ENCODE assay signal across 23 cellular contexts in the genomic region with DNA sequence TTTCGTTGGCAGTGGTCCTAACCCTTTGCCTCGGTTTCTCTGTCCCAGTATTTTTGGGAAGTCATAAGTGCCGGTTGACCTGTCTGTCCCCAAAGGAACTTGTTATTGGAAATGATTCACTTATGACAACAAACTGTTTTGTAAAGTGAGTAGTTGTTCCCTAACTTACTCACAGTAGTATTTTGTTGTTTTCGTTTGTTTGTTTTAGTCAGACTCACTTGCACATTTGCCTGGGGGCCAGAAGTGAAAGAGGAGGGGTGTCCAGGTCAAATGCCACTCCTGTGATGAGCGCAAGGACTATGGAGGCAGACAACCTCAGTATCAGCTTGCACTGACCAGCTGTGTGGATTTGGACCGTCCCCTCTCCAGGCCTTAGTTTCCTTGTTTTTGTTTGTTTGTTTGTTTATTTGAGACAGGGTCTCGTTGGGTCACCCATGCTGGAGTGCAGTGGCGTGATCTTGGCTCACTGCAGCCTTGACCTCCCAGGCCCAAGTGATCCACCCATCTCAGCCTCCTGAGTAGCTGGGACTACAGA. TPM values are rescaled to one million over a fixed set of nuclear protein-coding genes. Genes with fewer than 3 reads are reported as not detected.
A peak's percentile ranks its signal among the peaks of the same experiment; 100 is the strongest.
DNase-seq lines count a peak whose midpoint lies in the region; ATAC-seq and TF ChIP-seq lines count a peak whose summit lies in the region.
"Had no signal": no experiment of that assay in that cellular context is flagged by ENCODE, and none has a peak within 500 bp of the region (broad histone marks: within the 10 kb centered on the region; RNA-seq: fewer than 3 reads in every experiment).

No MANE protein-coding gene starts in this region.

- POLR2A ChIA-PET in GM10248 (lab: Yijun Ruan, JAX), result no interaction called here
- POLR2A ChIA-PET in activated CD8-positive, alpha-beta T cell treated with anti-CD3 and anti-CD28 coated beads for 36 hours (lab: Charles Lee), result no interaction called here

- H3K36me3 Mint-ChIP-seq in dendritic cell treated with granulocyte-macrophage colony-stimulating factor and Interleukin-4, amounts not matched to agents 40 ng/mL and 50 ng/mL, for 4 days (ENCODE audit: low read depth), result no peaks in the 10 kb centered on the region
- H3K36me3 Mint-ChIP-seq in activated CD8-positive, alpha-beta T cell treated with anti-CD3 and anti-CD28 coated beads for 36 hours (ENCODE audit: low read depth), result no peaks in the 10 kb centered on the region

- H3K4me3 ChIP-seq in foreskin fibroblast (ENCODE audit: low read depth in 1 of 2, low read length in 2 of 2), result no peak overlapping the region
- H3K4me3 ChIP-seq: BLaER1 treated with 17β-estradiol and CSF1 and Interleukin-3, amounts not matched to agents 10 nM and 100 nM; SJCRH30 had no signal

- no peak for ATAC-seq in activated CD8-positive, alpha-beta T cell treated with anti-CD3 and anti-CD28 coated beads for 36 hours
- ATAC-seq: HepG2, SK-N-SH treated with all-trans-retinoic acid at 6 μM for 48 hours had no signal

- CTCF ChIA-PET in GM10248 (lab: Yijun Ruan, JAX), result interaction anchor here (1.6 kb wide), 1 partner anchor 14 kb away, joined by 5 read pairs; no protein-coding TSS in a partner anchor
- CTCF ChIA-PET in activated CD8-positive, alpha-beta T cell treated with anti-CD3 and anti-CD28 coated beads for 36 hours (lab: Charles Lee), result interaction anchor here (3.1 kb wide), 1 partner anchor 15 kb away, joined by 9 read pairs; no protein-coding TSS in a partner anchor

- peak overlapping the region; percentile 44 for H3K27ac Mint-ChIP-seq in dendritic cell treated with granulocyte-macrophage colony-stimulating factor and Interleukin-4, amounts not matched to agents 40 ng/mL and 50 ng/mL, for 4 days
- no peak overlapping the region for H3K27ac Mint-ChIP-seq in activated CD8-positive, alpha-beta T cell treated with anti-CD3 and anti-CD28 coated beads for 36 hours
- H3K27ac Mint-ChIP-seq: CD4-positive, alpha-beta T cell had no signal

- H3K4me1 Mint-ChIP-seq in dendritic cell treated with granulocyte-macrophage colony-stimulating factor and Interleukin-4, amounts not matched to agents 40 ng/mL and 50 ng/mL, for 4 days (ENCODE audit: low read depth), result peaks cover 65% of the 10 kb centered on the region
- H3K4me1 Mint-ChIP-seq in activated CD8-positive, alpha-beta T cell treated with anti-CD3 and anti-CD28 coated beads for 36 hours (ENCODE audit: low read depth), result peaks cover 9% of the 10 kb centered on the region

- no peaks in the 10 kb centered on the region for H3K27me3 Mint-ChIP-seq in dendritic cell treated with granulocyte-macrophage colony-stimulating factor and Interleukin-4, amounts not matched to agents 40 ng/mL and 50 ng/mL, for 4 days
- H3K27me3 Mint-ChIP-seq in activated CD8-positive, alpha-beta T cell treated with anti-CD3 and anti-CD28 coated beads for 36 hours, result no peaks in the 10 kb centered on the region
- H3K27me3 Mint-ChIP-seq: CD4-positive, alpha-beta T cell had no signal

- DNase-seq in ELR (ENCODE audit: low read depth), result peak; percentile 36
- peak; percentile 38 for DNase-seq in NCI-H460 (ENCODE audit: extremely low read depth, low read depth)
- DNase-seq in ureter (ENCODE audit: low spot score), result peak; percentile 14
- no peak for DNase-seq in GM10248 (ENCODE audit: extremely low spot score)
- DNase-seq in foreskin fibroblast, result no peak
- no peak for DNase-seq in activated CD8-positive, alpha-beta T cell treated with anti-CD3 and anti-CD28 coated beads for 36 hours
- DNase-seq: AML-193; CD4-positive, alpha-beta T cell; GDM1; KBM-7; NCI-H1048; NCI-H1694; NCI-H2029 treated with DMSO at 0.1 percent for 48 hours; NCI-H2227 treated with DMSO at 0.1 percent for 48 hours; NCI-H510A; NCI-H69; SJCRH30 had no signal

- H3K9me3 Mint-ChIP-seq in dendritic cell treated with granulocyte-macrophage colony-stimulating factor and Interleukin-4, amounts not matched to agents 40 ng/mL and 50 ng/mL, for 4 days, result peaks cover 11% of the 10 kb centered on the region
- peaks cover 1% of the 10 kb centered on the region for H3K9me3 Mint-ChIP-seq in activated CD8-positive, alpha-beta T cell treated with anti-CD3 and anti-CD28 coated beads for 36 hours

- no peak overlapping the region for H3K4me3 Mint-ChIP-seq in dendritic cell treated with granulocyte-macrophage colony-stimulating factor and Interleukin-4, amounts not matched to agents 40 ng/mL and 50 ng/mL, for 4 days
- H3K4me3 Mint-ChIP-seq in activated CD8-positive, alpha-beta T cell treated with anti-CD3 and anti-CD28 coated beads for 36 hours, result no peak overlapping the region
- H3K4me3 Mint-ChIP-seq: CD4-positive, alpha-beta T cell had no signal

- TF ChIP-seq CTCF in GM10248 (IDR thresholded peaks at IDR 0.05; ENCODE audit: control extremely low read depth, extremely low read depth, low read depth, missing control alignments) (no peak), foreskin fibroblast (IDR thresholded peaks at IDR 0.05; ENCODE audit: low read depth, low read length) (no peak)
- TF ChIP-seq CTCF in activated CD8-positive, alpha-beta T cell treated with anti-CD3 and anti-CD28 coated beads for 36 hours (IDR thresholded peaks at IDR 0.05), result no peak

- intact Hi-C loops in dendritic cell treated with granulocyte-macrophage colony-stimulating factor and Interleukin-4, amounts not matched to agents 40 ng/mL and 50 ng/mL, for 4 days (cut with micrococcal nuclease), result no loop called here
- intact Hi-C loops in activated CD8-positive, alpha-beta T cell treated with anti-CD3 and anti-CD28 coated beads for 36 hours (cut with micrococcal nuclease), result no loop called here

RNA-seq across cellular contexts. Expression of a gene that starts 47.3 kb away (rescaled TPM):
- total RNA-seq in NCI-H460 (2014; rRNA removed; shearing (Covaris generic)), result not detected in 2 replicates
- not detected in 2 replicates for polyA plus RNA-seq in NCI-H460 (2014; cell fraction: nucleus; rRNA removed)
- total RNA-seq in ureter, result 0.34 TPM
- total RNA-seq in activated CD8-positive, alpha-beta T cell treated with anti-CD3 and anti-CD28 coated beads for 36 hours, result not detected
- total RNA-seq: HT1080, LHCN-M2, SJCRH30 had no signal

Comparison
In these comparisons a context has a peak if more than half of its experiments do, and no peak if none do; other contexts are left out.
1. DNase-seq: peak in ELR (single experiment), NCI-H460 (single experiment) and ureter (single experiment); none in GM10248 (single experiment), foreskin fibroblast (0 of 2) and activated CD8-positive, alpha-beta T cell treated with anti-CD3 and anti-CD28 coated beads for 36 hours (single experiment).